In genomic region chr15:65081758-65082157, GRCh38 we compare ENCODE assay signal across 1 cellular context.
TF ChIP-seq lines count a peak whose summit lies in the region.

No MANE protein-coding gene starts in this region.

TF ChIP-seq in GM23338, 12 proteins besides CTCF, POLR2A, EP300 and RAD21:
- TF ChIP-seq POLR2AphosphoS5 (IDR thresholded peaks at IDR 0.05; ENCODE audit: low read depth) (no peak), NANOG (IDR thresholded peaks at IDR 0.05; ENCODE audit: borderline replicate concordance) (no peak), EZH2 (IDR thresholded peaks at IDR 0.05; ENCODE audit: low read depth, unreplicated experiment) (no peak), STAT1 (IDR thresholded peaks at IDR 0.05; ENCODE audit: unreplicated experiment) (no peak), JUNB (IDR thresholded peaks at IDR 0.05; ENCODE audit: unreplicated experiment) (no peak), REST (IDR thresholded peaks at IDR 0.05; ENCODE audit: unreplicated experiment) (no peak), ZNF462 (CRISPR knock-in tag; IDR thresholded peaks at IDR 0.05) (no peak), ZNF331 (CRISPR knock-in tag; IDR thresholded peaks at IDR 0.05; ENCODE audit: low read depth) (no peak), ETS1 (IDR thresholded peaks at IDR 0.05) (no peak), CREB1 (CRISPR knock-in tag; IDR thresholded peaks at IDR 0.05; ENCODE audit: low read depth) (no peak), ZNF114 (CRISPR knock-in tag; IDR thresholded peaks at IDR 0.05) (no peak), EZH2phosphoT487 (IDR thresholded peaks at IDR 0.05; ENCODE audit: unreplicated experiment) (no peak)
